Comparison of ENCODE assay signal across 1 cellular context in the genomic region with DNA sequence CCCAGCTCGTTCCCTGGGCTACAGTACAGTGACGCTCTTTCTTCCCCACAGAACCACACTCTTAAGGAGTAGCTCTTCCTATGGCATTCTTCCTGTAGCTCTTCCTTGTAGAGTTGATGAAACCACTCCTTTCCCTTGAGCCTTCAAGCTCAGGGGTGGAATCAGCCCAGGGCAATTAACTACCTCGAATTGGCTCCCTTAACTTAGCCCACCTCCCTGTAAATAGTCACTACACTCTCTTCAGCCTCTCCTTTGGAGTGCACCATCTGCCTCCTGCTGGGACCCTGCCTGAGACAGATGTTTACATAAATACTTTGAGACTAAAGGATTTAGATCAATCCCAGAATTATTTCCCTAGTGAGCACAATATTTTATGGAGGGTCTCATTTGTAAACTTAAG.
TF ChIP-seq lines count a peak whose summit lies in the region.

No MANE protein-coding gene starts in this region.

TF ChIP-seq in WTC11, 78 proteins besides CTCF, POLR2A, EP300 and RAD21 (continued from another document):
- TF ChIP-seq, protein P1, sequence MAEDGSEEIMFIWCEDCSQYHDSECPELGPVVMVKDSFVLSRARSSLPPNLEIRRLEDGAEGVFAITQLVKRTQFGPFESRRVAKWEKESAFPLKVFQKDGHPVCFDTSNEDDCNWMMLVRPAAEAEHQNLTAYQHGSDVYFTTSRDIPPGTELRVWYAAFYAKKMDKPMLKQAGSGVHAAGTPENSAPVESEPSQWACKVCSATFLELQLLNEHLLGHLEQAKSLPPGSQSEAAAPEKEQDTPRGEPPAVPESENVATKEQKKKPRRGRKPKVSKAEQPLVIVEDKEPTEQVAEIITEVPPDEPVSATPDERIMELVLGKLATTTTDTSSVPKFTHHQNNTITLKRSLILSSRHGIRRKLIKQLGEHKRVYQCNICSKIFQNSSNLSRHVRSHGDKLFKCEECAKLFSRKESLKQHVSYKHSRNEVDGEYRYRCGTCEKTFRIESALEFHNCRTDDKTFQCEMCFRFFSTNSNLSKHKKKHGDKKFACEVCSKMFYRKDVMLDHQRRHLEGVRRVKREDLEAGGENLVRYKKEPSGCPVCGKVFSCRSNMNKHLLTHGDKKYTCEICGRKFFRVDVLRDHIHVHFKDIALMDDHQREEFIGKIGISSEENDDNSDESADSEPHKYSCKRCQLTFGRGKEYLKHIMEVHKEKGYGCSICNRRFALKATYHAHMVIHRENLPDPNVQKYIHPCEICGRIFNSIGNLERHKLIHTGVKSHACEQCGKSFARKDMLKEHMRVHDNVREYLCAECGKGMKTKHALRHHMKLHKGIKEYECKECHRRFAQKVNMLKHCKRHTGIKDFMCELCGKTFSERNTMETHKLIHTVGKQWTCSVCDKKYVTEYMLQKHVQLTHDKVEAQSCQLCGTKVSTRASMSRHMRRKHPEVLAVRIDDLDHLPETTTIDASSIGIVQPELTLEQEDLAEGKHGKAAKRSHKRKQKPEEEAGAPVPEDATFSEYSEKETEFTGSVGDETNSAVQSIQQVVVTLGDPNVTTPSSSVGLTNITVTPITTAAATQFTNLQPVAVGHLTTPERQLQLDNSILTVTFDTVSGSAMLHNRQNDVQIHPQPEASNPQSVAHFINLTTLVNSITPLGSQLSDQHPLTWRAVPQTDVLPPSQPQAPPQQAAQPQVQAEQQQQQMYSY (CRISPR knock-in tag; IDR thresholded peaks at IDR 0.05), result no peak
- TF ChIP-seq E2F4 (CRISPR knock-in tag; IDR thresholded peaks at IDR 0.05; ENCODE audit: borderline replicate concordance, low read depth) (no peak), ATF1 (CRISPR knock-in tag; IDR thresholded peaks at IDR 0.05) (no peak), AR (CRISPR knock-in tag; IDR thresholded peaks at IDR 0.05) (no peak), SMAD3 (CRISPR knock-in tag; IDR thresholded peaks at IDR 0.05; ENCODE audit: borderline replicate concordance) (no peak), SOX15 (CRISPR knock-in tag; IDR thresholded peaks at IDR 0.05) (no peak), RORB (CRISPR knock-in tag; IDR thresholded peaks at IDR 0.05) (no peak), CDX4 (CRISPR knock-in tag; IDR thresholded peaks at IDR 0.05; ENCODE audit: borderline replicate concordance) (no peak)
- TF ChIP-seq, protein P2, sequence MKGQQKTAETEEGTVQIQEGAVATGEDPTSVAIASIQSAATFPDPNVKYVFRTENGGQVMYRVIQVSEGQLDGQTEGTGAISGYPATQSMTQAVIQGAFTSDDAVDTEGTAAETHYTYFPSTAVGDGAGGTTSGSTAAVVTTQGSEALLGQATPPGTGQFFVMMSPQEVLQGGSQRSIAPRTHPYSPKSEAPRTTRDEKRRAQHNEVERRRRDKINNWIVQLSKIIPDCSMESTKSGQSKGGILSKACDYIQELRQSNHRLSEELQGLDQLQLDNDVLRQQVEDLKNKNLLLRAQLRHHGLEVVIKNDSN (CRISPR knock-in tag; IDR thresholded peaks at IDR 0.05), result no peak
